In the genomic region with DNA sequence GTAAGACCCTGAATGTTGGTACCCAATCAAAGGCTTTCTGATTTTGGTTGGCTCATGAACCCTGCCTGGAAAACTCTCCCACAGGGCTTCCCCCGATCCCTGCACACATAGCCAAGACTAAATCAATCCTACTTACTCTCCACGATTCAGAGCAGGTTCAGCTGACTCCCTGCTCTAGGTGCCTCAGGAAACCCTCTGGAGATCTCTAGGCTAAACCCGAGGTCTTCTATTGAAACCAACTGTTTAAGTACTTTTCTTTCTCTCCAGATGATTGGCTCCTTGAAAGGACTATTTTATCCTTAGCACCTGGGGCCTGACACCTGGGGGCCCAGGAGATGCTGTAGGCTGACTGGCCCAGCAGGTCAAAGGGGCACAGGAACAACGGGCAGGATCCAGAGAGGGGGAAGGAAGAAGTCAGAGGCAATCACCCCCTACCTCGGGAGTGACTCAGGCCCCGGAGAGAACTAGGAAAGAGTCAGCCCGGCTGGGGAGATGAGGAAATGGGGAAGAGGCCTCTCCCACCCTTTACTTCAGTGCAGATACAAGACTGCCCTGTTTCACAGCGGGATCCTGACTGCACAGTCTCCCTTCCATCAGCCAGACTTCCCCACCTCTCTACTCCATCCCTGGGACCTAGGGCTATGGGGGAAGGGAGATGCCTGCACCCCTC, we compare ENCODE assay signal across 8 cellular contexts. TPM values are rescaled to one million over a fixed set of nuclear protein-coding genes. Genes with fewer than 3 reads are reported as not detected.
DNase-seq lines count a peak whose midpoint lies in the region; ATAC-seq and TF ChIP-seq lines count a peak whose summit lies in the region.

No MANE protein-coding gene starts in this region.

- no peaks in the 10 kb centered on the region for H3K9me3 Mint-ChIP-seq in T-helper 1 cell treated with Interleukin-12 subunit alpha and Interleukin-12 subunit beta and Interleukin-4 antibody, amounts not matched to agents 30 μg/mL and 1 μg/mL, for 36 hours
- H3K9me3 Mint-ChIP-seq in endodermal cell: no peaks in the 10 kb centered on the region

- H3K9ac ChIP-seq in endodermal cell (ENCODE audit: extremely low read depth, low read length, poor library complexity, severe bottlenecking): peak overlapping the region; percentile 38

- H3K36me3 Mint-ChIP-seq in T-helper 1 cell treated with Interleukin-12 subunit alpha and Interleukin-12 subunit beta and Interleukin-4 antibody, amounts not matched to agents 30 μg/mL and 1 μg/mL, for 36 hours (ENCODE audit: low read depth): peaks cover 28% of the 10 kb centered on the region
- H3K36me3 Mint-ChIP-seq in endodermal cell (ENCODE audit: low read depth): peaks cover 22% of the 10 kb centered on the region

- H3K36me3 ChIP-seq in Peyer's patch (peaks cover 0 to 22% (median 0%) of the 10 kb centered on the region in 3 donors), endodermal cell (ENCODE audit: control insufficient read depth, insufficient read depth, low read length) (peaks cover 22% of the 10 kb centered on the region), neutrophil (peaks cover 34% of the 10 kb centered on the region)

- TF ChIP-seq CTCF in Peyer's patch (IDR thresholded peaks at IDR 0.05) (no peak), endodermal cell (conservative IDR thresholded peaks at IDR 0.05) (no peak), neutrophil (IDR thresholded peaks at IDR 0.05) (no peak), GM13977 (IDR thresholded peaks at IDR 0.05; ENCODE audit: extremely low read depth, insufficient read depth, missing control alignments) (no peak)

- H3K4me3 ChIP-seq in Peyer's patch (peak overlapping the region; percentile 73 to 99 (median 93)), endodermal cell (ENCODE audit: low read length) (peak overlapping the region; percentile 93), neutrophil (ENCODE audit: low read depth in 1 of 2, low read length in 1 of 2) (peak overlapping the region; percentile 81 to 96)

- H3K4me3 Mint-ChIP-seq in T-helper 1 cell treated with Interleukin-12 subunit alpha and Interleukin-12 subunit beta and Interleukin-4 antibody, amounts not matched to agents 30 μg/mL and 1 μg/mL, for 36 hours: peak overlapping the region; percentile 87
- H3K4me3 Mint-ChIP-seq in endodermal cell: peak overlapping the region; percentile 70

- H3K27ac Mint-ChIP-seq in T-helper 1 cell treated with Interleukin-12 subunit alpha and Interleukin-12 subunit beta and Interleukin-4 antibody, amounts not matched to agents 30 μg/mL and 1 μg/mL, for 36 hours: peak overlapping the region; percentile 74
- H3K27ac Mint-ChIP-seq in endodermal cell: no peak overlapping the region

- H3K27me3 ChIP-seq in Peyer's patch: no peaks in the 10 kb centered on the region
- no peaks in the 10 kb centered on the region for H3K27me3 ChIP-seq in endodermal cell (ENCODE audit: control insufficient read depth, insufficient read depth, low read length, poor library complexity, severe bottlenecking)
- no peaks in the 10 kb centered on the region for H3K27me3 ChIP-seq in neutrophil

- no peaks in the 10 kb centered on the region for H3K27me3 Mint-ChIP-seq in T-helper 1 cell treated with Interleukin-12 subunit alpha and Interleukin-12 subunit beta and Interleukin-4 antibody, amounts not matched to agents 30 μg/mL and 1 μg/mL, for 36 hours (ENCODE audit: low read depth)
- H3K27me3 Mint-ChIP-seq in endodermal cell (ENCODE audit: insufficient read depth): no peaks in the 10 kb centered on the region

- WGBS in endodermal cell (ENCODE audit: insufficient coverage in 1 of 2, insufficient read length in 1 of 2), 2 experiments: 54 to 56% methylated on average over 2 to 8 of the region's 8 CpGs

- no peak for TF ChIP-seq POLR2A in Peyer's patch (IDR thresholded peaks at IDR 0.05)

- peak overlapping the region; percentile 4 to 75 (median 62) for H3K27ac ChIP-seq in Peyer's patch
- H3K27ac ChIP-seq in endodermal cell (ENCODE audit: low read depth, low read length): no peak overlapping the region
- peak overlapping the region; percentile 89 for H3K27ac ChIP-seq in neutrophil

- no peak for ATAC-seq in GM19455 (IDR thresholded peaks at IDR 0.05; ENCODE audit: unreplicated experiment)
- ATAC-seq in HG02870 (IDR thresholded peaks at IDR 0.05; ENCODE audit: unreplicated experiment): no peak

- in situ Hi-C loops in GM13977 (cut with MboI; ENCODE audit: low pct_unique_long_range_greater_than_20kb, low sequenced_read_pairs, unreplicated experiment): no loop called here

- peaks cover 36% of the 10 kb centered on the region for H3K4me1 Mint-ChIP-seq in T-helper 1 cell treated with Interleukin-12 subunit alpha and Interleukin-12 subunit beta and Interleukin-4 antibody, amounts not matched to agents 30 μg/mL and 1 μg/mL, for 36 hours (ENCODE audit: low read depth)
- peaks cover 36% of the 10 kb centered on the region for H3K4me1 Mint-ChIP-seq in endodermal cell

- DNase-seq in T-helper 1 cell (no peak), Peyer's patch (no peak), endodermal cell (peak; percentile 51), GM13977 (ENCODE audit: low spot score) (no peak)

- H3K4me1 ChIP-seq in Peyer's patch (peaks cover 0 to 28% (median 8%) of the 10 kb centered on the region in 4 donors), endodermal cell (ENCODE audit: control insufficient read depth, insufficient read depth, low read length) (peaks cover 7% of the 10 kb centered on the region), neutrophil (ENCODE audit: control insufficient read depth in 1 of 2, insufficient read depth in 1 of 2, low read depth in 1 of 2, low read length in 1 of 2) (peaks cover 34 to 39% of the 10 kb centered on the region in 2 experiments)

- H3K9me3 ChIP-seq in Peyer's patch (no peaks in the 10 kb centered on the region), endodermal cell (ENCODE audit: control insufficient read depth, low read length) (no peaks in the 10 kb centered on the region), neutrophil (no peaks in the 10 kb centered on the region)

RNA-seq across cellular contexts. Expression of gene TBC1D10B, which starts 2.0 kb away (rescaled TPM):
- 10 to 100 TPM; 37.1 to 58.2 (median 48.9) TPM for total RNA-seq in Peyer's patch
- total RNA-seq in endodermal cell: 10 to 100 TPM; 30.7 to 36.3 TPM
- 32.4 TPM for polyA plus RNA-seq in endodermal cell (2013, experiment 1 of 2)
- 27.8 TPM for polyA plus RNA-seq in endodermal cell (2013, experiment 2 of 2)

RNA-seq across cellular contexts. Expression of gene MYL11, which starts 6.3 kb away (rescaled TPM):
- total RNA-seq in Peyer's patch (not detected), endodermal cell (1 to 10 TPM in 1 of 2 donors, not detected in 1; 1.2 TPM)
- 0.64 TPM for polyA plus RNA-seq in endodermal cell (2013, experiment 1 of 2)
- 0.62 TPM for polyA plus RNA-seq in endodermal cell (2013, experiment 2 of 2)

RNA-seq across cellular contexts. Expression of gene CD2BP2, which starts 13.1 kb away (rescaled TPM):
- total RNA-seq in Peyer's patch: 10 to 100 TPM; 32.2 to 39.9 (median 35.3) TPM
- 10 to 100 TPM; 75.4 to 76.0 TPM for total RNA-seq in endodermal cell
- 39.8 TPM for polyA plus RNA-seq in endodermal cell (2013, experiment 1 of 2)
- 35.9 TPM for polyA plus RNA-seq in endodermal cell (2013, experiment 2 of 2)

RNA-seq across cellular contexts. Expression of gene SEPTIN1, which starts 14.1 kb away (rescaled TPM):
- total RNA-seq in Peyer's patch (10 to 100 TPM in 2 of 4 donors, 1 to 10 TPM in 2; 7.2 to 65.2 (median 9.8) TPM), endodermal cell (1 to 10 TPM; 1.1 to 2.3 TPM)
- 3.3 TPM for polyA plus RNA-seq in endodermal cell (2013, experiment 1 of 2)
- polyA plus RNA-seq in endodermal cell (2013, experiment 2 of 2): 2.0 TPM

RNA-seq across cellular contexts. Expression of gene ZNF48, which starts 27.0 kb away (rescaled TPM):
- total RNA-seq in Peyer's patch (1 to 10 TPM; 4.2 to 9.7 (median 7.1) TPM), endodermal cell (10 to 100 TPM; 40.1 to 58.4 TPM)
- 66.8 TPM for polyA plus RNA-seq in endodermal cell (2013, experiment 1 of 2)
- polyA plus RNA-seq in endodermal cell (2013, experiment 2 of 2): 70.0 TPM
